12 cellular contexts compared by ENCODE assay signal in genomic region chr9:130027533-130028370, GRCh38. TPM values are rescaled to one million over a fixed set of nuclear protein-coding genes. Genes with fewer than 3 reads are reported as not detected.
DNase-seq lines count a peak whose midpoint lies in the region; ATAC-seq lines count a peak whose summit lies in the region.
"Had no signal": no experiment of that assay in that cellular context is flagged by ENCODE, and none has a peak within 500 bp of the region (broad histone marks: within the 10 kb centered on the region; RNA-seq: fewer than 3 reads in every experiment).

No MANE protein-coding gene starts in this region.

- H3K9me3 Mint-ChIP-seq in activated naive CD4-positive, alpha-beta T cell treated with anti-CD3 and anti-CD28 coated beads, Interleukin-2, amount 50 U/mL, for 24 hours, result no peaks in the 10 kb centered on the region
- H3K9me3 Mint-ChIP-seq in activated T-helper 2 cell treated with anti-CD3 and anti-CD28 coated beads, Interferon-gamma antibody, Interleukin-2, Interleukin-4, amounts not matched to agents 10 μg/mL and 5 μg/mL and 100 μg/mL, durations not matched to agents 14 hours and 24 hours and 36 hours, result no peaks in the 10 kb centered on the region
- H3K9me3 Mint-ChIP-seq in memory B cell, result no peaks in the 10 kb centered on the region

- peaks cover 19% of the 10 kb centered on the region for H3K36me3 Mint-ChIP-seq in activated naive CD4-positive, alpha-beta T cell treated with anti-CD3 and anti-CD28 coated beads, Interleukin-2, amount 50 U/mL, for 24 hours
- H3K36me3 Mint-ChIP-seq in activated T-helper 2 cell treated with anti-CD3 and anti-CD28 coated beads, Interferon-gamma antibody, Interleukin-2, Interleukin-4, amounts not matched to agents 10 μg/mL and 5 μg/mL and 100 μg/mL, durations not matched to agents 14 hours and 24 hours and 36 hours (ENCODE audit: low read depth), result peaks cover 61% of the 10 kb centered on the region
- peaks cover 10% of the 10 kb centered on the region for H3K36me3 Mint-ChIP-seq in memory B cell

- in situ Hi-C loops in ACHN (cut with HindIII; ENCODE audit: low pct_ligation_motif_present, low pct_unique_long_range_greater_than_20kb, low sequenced_read_pairs), result no loop called here

- peak overlapping the region; percentile 47 for H3K4me3 Mint-ChIP-seq in activated naive CD4-positive, alpha-beta T cell treated with anti-CD3 and anti-CD28 coated beads, Interleukin-2, amount 50 U/mL, for 24 hours
- H3K4me3 Mint-ChIP-seq in activated T-helper 2 cell treated with anti-CD3 and anti-CD28 coated beads, Interferon-gamma antibody, Interleukin-2, Interleukin-4, amounts not matched to agents 10 μg/mL and 5 μg/mL and 100 μg/mL, durations not matched to agents 14 hours and 24 hours and 36 hours (ENCODE audit: low read depth), result no peak overlapping the region
- H3K4me3 Mint-ChIP-seq in memory B cell, result peak overlapping the region; percentile 14

- peak overlapping the region; percentile 83 for H3K27ac Mint-ChIP-seq in activated naive CD4-positive, alpha-beta T cell treated with anti-CD3 and anti-CD28 coated beads, Interleukin-2, amount 50 U/mL, for 24 hours
- H3K27ac Mint-ChIP-seq in activated T-helper 2 cell treated with anti-CD3 and anti-CD28 coated beads, Interferon-gamma antibody, Interleukin-2, Interleukin-4, amounts not matched to agents 10 μg/mL and 5 μg/mL and 100 μg/mL, durations not matched to agents 14 hours and 24 hours and 36 hours, result peak overlapping the region; percentile 92
- peak overlapping the region; percentile 99 for H3K27ac Mint-ChIP-seq in memory B cell

- peaks cover 98% of the 10 kb centered on the region for H3K4me1 Mint-ChIP-seq in activated naive CD4-positive, alpha-beta T cell treated with anti-CD3 and anti-CD28 coated beads, Interleukin-2, amount 50 U/mL, for 24 hours
- H3K4me1 Mint-ChIP-seq in activated T-helper 2 cell treated with anti-CD3 and anti-CD28 coated beads, Interferon-gamma antibody, Interleukin-2, Interleukin-4, amounts not matched to agents 10 μg/mL and 5 μg/mL and 100 μg/mL, durations not matched to agents 14 hours and 24 hours and 36 hours (ENCODE audit: low read depth), result peaks cover 87% of the 10 kb centered on the region
- H3K4me1 Mint-ChIP-seq in memory B cell, result peaks cover 69% of the 10 kb centered on the region

- H3K27me3 Mint-ChIP-seq in activated naive CD4-positive, alpha-beta T cell treated with anti-CD3 and anti-CD28 coated beads, Interleukin-2, amount 50 U/mL, for 24 hours, result no peaks in the 10 kb centered on the region
- no peaks in the 10 kb centered on the region for H3K27me3 Mint-ChIP-seq in activated T-helper 2 cell treated with anti-CD3 and anti-CD28 coated beads, Interferon-gamma antibody, Interleukin-2, Interleukin-4, amounts not matched to agents 10 μg/mL and 5 μg/mL and 100 μg/mL, durations not matched to agents 14 hours and 24 hours and 36 hours (ENCODE audit: low read depth)
- no peaks in the 10 kb centered on the region for H3K27me3 Mint-ChIP-seq in memory B cell

- no peak for DNase-seq in activated naive CD4-positive, alpha-beta T cell treated with Interleukin-2 at 50 U/mL for 16 hours
- no peak for DNase-seq in activated T-helper 2 cell treated with anti-CD3 and anti-CD28 coated beads, Interferon-gamma antibody, Interleukin-2, Interleukin-4, amounts not matched to agents 10 μg/mL and 5 μg/mL and 100 μg/mL, durations not matched to agents 14 hours and 24 hours and 36 hours (ENCODE audit: low spot score)
- DNase-seq in memory B cell (ENCODE audit: low spot score in 2 of 2), result no peak
- no peak for DNase-seq in NCI-H510A treated with DMSO at 0.1 percent for 48 hours (lab: John Stamatoyannopoulos, UW)
- DNase-seq in ACHN, result no peak
- DNase-seq: activated CD4-positive, alpha-beta T cell treated with anti-CD3 and anti-CD28 coated beads, Interleukin-2, amount 50 U/mL, for 4 hours; aorta; EL; kidney glomerular epithelial cell had no signal

- intact Hi-C loops in activated T-helper 2 cell treated with anti-CD3 and anti-CD28 coated beads, Interferon-gamma antibody, Interleukin-2, Interleukin-4, amounts not matched to agents 10 μg/mL and 5 μg/mL and 100 μg/mL, durations not matched to agents 14 hours and 24 hours and 36 hours (cut with micrococcal nuclease), result loop anchor here (1.0 to 2.0 kb wide), 2 partner anchors 11 to 37 kb away; no protein-coding TSS in a partner anchor

- ATAC-seq in memory B cell (ENCODE audit: low read depth), result no peak
- no peak for ATAC-seq in GM18907 (IDR thresholded peaks at IDR 0.05; ENCODE audit: unreplicated experiment)
- ATAC-seq in GM19023 (IDR thresholded peaks at IDR 0.05; ENCODE audit: unreplicated experiment), result no peak

RNA-seq across cellular contexts. Expression of gene FNBP1, which starts 15.2 kb away (rescaled TPM):
- 358 and 359 TPM in 2 replicates for total RNA-seq in activated T-helper 2 cell treated with anti-CD3 and anti-CD28 coated beads, Interferon-gamma antibody, Interleukin-2, Interleukin-4, amounts not matched to agents 10 μg/mL and 5 μg/mL and 100 μg/mL, durations not matched to agents 14 hours and 24 hours and 36 hours

RNA-seq across cellular contexts. Expression of gene GPR107, which starts 26.0 kb away (rescaled TPM):
- 22.3 and 23.7 TPM in 2 replicates for total RNA-seq in activated T-helper 2 cell treated with anti-CD3 and anti-CD28 coated beads, Interferon-gamma antibody, Interleukin-2, Interleukin-4, amounts not matched to agents 10 μg/mL and 5 μg/mL and 100 μg/mL, durations not matched to agents 14 hours and 24 hours and 36 hours
